In genomic region chr22:45082795-45083194, GRCh38 we compare ENCODE assay signal across 10 cellular contexts.
DNase-seq lines count a peak whose midpoint lies in the region; ATAC-seq and TF ChIP-seq lines count a peak whose summit lies in the region.
"Had no signal": no experiment of that assay in that cellular context is flagged by ENCODE, and none has a peak within 500 bp of the region (broad histone marks: within the 10 kb centered on the region; RNA-seq: fewer than 3 reads in every experiment).

No MANE protein-coding gene starts in this region.

- DNase-seq in EL = peak; percentile 25
- DNase-seq in fibroblast of mammary gland (ENCODE audit: low read depth) = peak; percentile 36
- no peak for DNase-seq in ascending aorta (ENCODE audit: low spot score in 2 of 2)
- DNase-seq in activated CD8-positive, alpha-beta memory T cell treated with anti-CD3 and anti-CD28 coated beads for 24 hours = no peak
- DNase-seq: anterior cingulate cortex; naive thymus-derived CD8-positive, alpha-beta T cell had no signal

- no peak overlapping the region for H3K9ac ChIP-seq in OCI-LY1 (ENCODE audit: low read length)

- ATAC-seq in HG03108 (IDR thresholded peaks at IDR 0.05; ENCODE audit: unreplicated experiment) (no peak), HG02938 (IDR thresholded peaks at IDR 0.05; ENCODE audit: unreplicated experiment) (no peak)
- ATAC-seq: naive thymus-derived CD8-positive, alpha-beta T cell had no signal

- H3K79me2 ChIP-seq in OCI-LY1 (ENCODE audit: insufficient read depth, low read length) = no peaks in the 10 kb centered on the region

- H3K4me2 ChIP-seq in OCI-LY1 (ENCODE audit: low read length) = no peak overlapping the region

- H3K27ac ChIP-seq in 22Rv1 (no peak overlapping the region), OCI-LY1 (ENCODE audit: low read depth, low read length, poor library complexity, severe bottlenecking) (no peak overlapping the region), ascending aorta (no peak overlapping the region)

- no peak overlapping the region for H2AFZ ChIP-seq in OCI-LY1 (ENCODE audit: low read length)

- intact Hi-C loops in ascending aorta (cut with DNase I) = no loop called here

- no peaks in the 10 kb centered on the region for H3K9me2 ChIP-seq in OCI-LY1 (ENCODE audit: low read depth, low read length)

- TF ChIP-seq CTCF in 22Rv1 (IDR thresholded peaks at IDR 0.05) (peak; percentile 71), OCI-LY1 (IDR thresholded peaks at IDR 0.05; ENCODE audit: low read length) (peak; percentile 43; the same call in 1 of the 2 replicates), fibroblast of mammary gland (conservative IDR thresholded peaks at IDR 0.05; ENCODE audit: control insufficient read depth, insufficient read depth, low read depth, low read length) (peak; percentile 47), ascending aorta (IDR thresholded peaks at IDR 0.05) (no peak)

- H3K36me3 ChIP-seq in OCI-LY1 (ENCODE audit: insufficient read depth, low read length) (no peaks in the 10 kb centered on the region), ascending aorta (no peaks in the 10 kb centered on the region)

- H3K4me3 ChIP-seq in OCI-LY1 (ENCODE audit: low read depth, low read length, poor library complexity, severe bottlenecking) (no peak overlapping the region), fibroblast of mammary gland (ENCODE audit: control insufficient read depth, low read depth, low read length) (no peak overlapping the region), ascending aorta (no peak overlapping the region)

- H3K27me3 ChIP-seq in OCI-LY1 (ENCODE audit: insufficient read depth, low read length) = 0 out of 2 replicates have a peak, but pooled peaks cover 9% of the 10 kb centered on the region
- H3K27me3 ChIP-seq in ascending aorta = no peaks in the 10 kb centered on the region

- no peaks in the 10 kb centered on the region for H3K9me3 ChIP-seq in OCI-LY1 (ENCODE audit: low read length)
- no peaks in the 10 kb centered on the region for H3K9me3 ChIP-seq in ascending aorta

- no peaks in the 10 kb centered on the region for H3F3A ChIP-seq in OCI-LY1 (ENCODE audit: insufficient read depth, low read length)

- H4K20me1 ChIP-seq in OCI-LY1 (ENCODE audit: insufficient read depth, low read length) = no peaks in the 10 kb centered on the region

- H3K4me1 ChIP-seq in OCI-LY1 (ENCODE audit: insufficient read depth, low read length, severe bottlenecking) (no peaks in the 10 kb centered on the region), ascending aorta (no peaks in the 10 kb centered on the region)

Comparison
In these comparisons a context has a peak if more than half of its experiments do, and no peak if none do; other contexts are left out.
1. CTCF ChIP-seq: peak in 22Rv1 (single experiment), OCI-LY1 (single experiment) and fibroblast of mammary gland (single experiment); none in ascending aorta (0 of 3).
2. DNase-seq: peak in EL (single experiment) and fibroblast of mammary gland (single experiment); none in ascending aorta (0 of 2) and activated CD8-positive, alpha-beta memory T cell treated with anti-CD3 and anti-CD28 coated beads for 24 hours (single experiment).